1 cellular context compared by ENCODE assay signal in the genomic region with DNA sequence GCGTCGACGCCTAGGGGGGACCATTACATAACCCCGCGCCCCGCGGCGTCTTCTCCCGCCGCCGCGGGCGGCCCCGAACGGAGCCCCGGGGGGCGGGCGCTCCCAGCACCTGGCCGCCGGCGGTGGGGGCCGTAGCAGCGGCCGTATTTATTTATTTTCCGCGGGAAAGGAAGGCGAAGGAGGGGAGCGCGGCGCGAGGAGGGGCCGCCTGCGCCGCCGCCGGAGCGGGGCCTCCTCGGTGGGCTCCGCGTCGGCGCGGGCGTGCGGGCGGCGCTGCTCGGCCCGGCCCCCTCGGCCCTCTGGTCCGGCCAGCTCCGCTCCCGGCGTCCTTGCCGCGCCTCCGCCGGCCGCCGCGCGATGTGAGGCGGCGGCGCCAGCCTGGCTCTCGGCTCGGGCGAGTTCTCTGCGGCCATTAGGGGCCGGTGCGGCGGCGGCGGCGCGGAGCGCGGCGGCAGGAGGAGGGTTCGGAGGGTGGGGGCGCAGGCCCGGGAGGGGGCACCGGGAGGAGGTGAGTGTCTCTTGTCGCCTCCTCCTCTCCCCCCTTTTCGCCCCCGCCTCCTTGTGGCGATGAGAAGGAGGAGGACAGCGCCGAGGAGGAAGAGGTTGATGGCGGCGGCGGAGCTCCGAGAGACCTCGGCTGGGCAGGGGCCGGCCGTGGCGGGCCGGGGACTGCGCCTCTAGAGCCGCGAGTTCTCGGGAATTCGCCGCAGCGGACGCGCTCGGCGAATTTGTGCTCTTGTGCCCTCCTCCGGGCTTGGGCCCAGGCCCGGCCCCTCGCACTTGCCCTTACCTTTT.
A peak's percentile ranks its signal among the peaks of the same experiment; 100 is the strongest.
TF ChIP-seq lines count a peak whose summit lies in the region.

A gene (plus strand): TSS at position 570 of the 795 bp plus-strand sequence. CDS start 413 bp downstream, outside the sequence.

TF ChIP-seq in HepG2, 621 proteins besides CTCF, POLR2A, EP300 and RAD21 (continued from another document):
- TF ChIP-seq ZNF781 (CRISPR knock-in tag; IDR thresholded peaks at IDR 0.05; ENCODE audit: borderline replicate concordance, not compliant biosample characterization): no peak
- TF ChIP-seq MATR3 (CRISPR knock-in tag; IDR thresholded peaks at IDR 0.05): no peak
- no peak for TF ChIP-seq ZNF567 (CRISPR knock-in tag; IDR thresholded peaks at IDR 0.05; ENCODE audit: borderline replicate concordance)
- no peak for TF ChIP-seq PAX8 (CRISPR knock-in tag; IDR thresholded peaks at IDR 0.05; ENCODE audit: borderline replicate concordance)
- TF ChIP-seq, protein P1, sequence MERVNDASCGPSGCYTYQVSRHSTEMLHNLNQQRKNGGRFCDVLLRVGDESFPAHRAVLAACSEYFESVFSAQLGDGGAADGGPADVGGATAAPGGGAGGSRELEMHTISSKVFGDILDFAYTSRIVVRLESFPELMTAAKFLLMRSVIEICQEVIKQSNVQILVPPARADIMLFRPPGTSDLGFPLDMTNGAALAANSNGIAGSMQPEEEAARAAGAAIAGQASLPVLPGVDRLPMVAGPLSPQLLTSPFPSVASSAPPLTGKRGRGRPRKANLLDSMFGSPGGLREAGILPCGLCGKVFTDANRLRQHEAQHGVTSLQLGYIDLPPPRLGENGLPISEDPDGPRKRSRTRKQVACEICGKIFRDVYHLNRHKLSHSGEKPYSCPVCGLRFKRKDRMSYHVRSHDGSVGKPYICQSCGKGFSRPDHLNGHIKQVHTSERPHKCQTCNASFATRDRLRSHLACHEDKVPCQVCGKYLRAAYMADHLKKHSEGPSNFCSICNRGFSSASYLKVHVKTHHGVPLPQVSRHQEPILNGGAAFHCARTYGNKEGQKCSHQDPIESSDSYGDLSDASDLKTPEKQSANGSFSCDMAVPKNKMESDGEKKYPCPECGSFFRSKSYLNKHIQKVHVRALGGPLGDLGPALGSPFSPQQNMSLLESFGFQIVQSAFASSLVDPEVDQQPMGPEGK (CRISPR knock-in tag; IDR thresholded peaks at IDR 0.05): peak; percentile 93
- no peak for TF ChIP-seq ZNF30 (CRISPR knock-in tag; IDR thresholded peaks at IDR 0.05)
- peak; percentile 18; the same call in 1 of the 2 replicates for TF ChIP-seq ISL2 (CRISPR knock-in tag; IDR thresholded peaks at IDR 0.05)
- TF ChIP-seq EEA1 (CRISPR knock-in tag; IDR thresholded peaks at IDR 0.05; ENCODE audit: borderline replicate concordance): no peak
- peak; percentile 4; the same call in 1 of the 2 replicates for TF ChIP-seq PHF21A (CRISPR knock-in tag; IDR thresholded peaks at IDR 0.05)
- no peak for TF ChIP-seq SALL2 (CRISPR knock-in tag; IDR thresholded peaks at IDR 0.05)
- TF ChIP-seq YEATS4 (CRISPR knock-in tag; IDR thresholded peaks at IDR 0.05; ENCODE audit: borderline replicate concordance): no peak; the same call in 1 of the 2 replicates
- no peak for TF ChIP-seq ZIK1 (CRISPR knock-in tag; IDR thresholded peaks at IDR 0.05; ENCODE audit: borderline replicate concordance, low read depth)
- TF ChIP-seq ELF1 (CRISPR knock-in tag; IDR thresholded peaks at IDR 0.05): no peak
- TF ChIP-seq, protein P2, sequence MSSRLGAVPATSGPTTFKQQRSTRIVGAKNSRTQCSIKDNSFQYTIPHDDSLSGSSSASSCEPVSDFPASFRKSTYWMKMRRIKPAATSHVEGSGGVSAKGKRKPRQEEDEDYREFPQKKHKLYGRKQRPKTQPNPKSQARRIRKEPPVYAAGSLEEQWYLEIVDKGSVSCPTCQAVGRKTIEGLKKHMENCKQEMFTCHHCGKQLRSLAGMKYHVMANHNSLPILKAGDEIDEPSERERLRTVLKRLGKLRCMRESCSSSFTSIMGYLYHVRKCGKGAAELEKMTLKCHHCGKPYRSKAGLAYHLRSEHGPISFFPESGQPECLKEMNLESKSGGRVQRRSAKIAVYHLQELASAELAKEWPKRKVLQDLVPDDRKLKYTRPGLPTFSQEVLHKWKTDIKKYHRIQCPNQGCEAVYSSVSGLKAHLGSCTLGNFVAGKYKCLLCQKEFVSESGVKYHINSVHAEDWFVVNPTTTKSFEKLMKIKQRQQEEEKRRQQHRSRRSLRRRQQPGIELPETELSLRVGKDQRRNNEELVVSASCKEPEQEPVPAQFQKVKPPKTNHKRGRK (CRISPR knock-in tag; IDR thresholded peaks at IDR 0.05): no peak
- TF ChIP-seq SIX1 (CRISPR knock-in tag; IDR thresholded peaks at IDR 0.05; ENCODE audit: borderline replicate concordance): no peak
- TF ChIP-seq RBFOX2 (IDR thresholded peaks at IDR 0.05; ENCODE audit: low read depth, low read length): peak; percentile 80
- no peak for TF ChIP-seq ZNF496 (CRISPR knock-in tag; IDR thresholded peaks at IDR 0.05; ENCODE audit: insufficient replicate concordance)
- TF ChIP-seq KMT2B (CRISPR knock-in tag; IDR thresholded peaks at IDR 0.05): no peak
- TF ChIP-seq RXRA (CRISPR knock-in tag; IDR thresholded peaks at IDR 0.05): no peak
- no peak for TF ChIP-seq NR3C1 (CRISPR knock-in tag; IDR thresholded peaks at IDR 0.05)
- TF ChIP-seq TGIF2 (CRISPR knock-in tag; IDR thresholded peaks at IDR 0.05): no peak
- TF ChIP-seq SRSF1 (optimal IDR thresholded peaks at IDR 0.05; ENCODE audit: low read depth, low read length): no peak
- TF ChIP-seq, protein P3, sequence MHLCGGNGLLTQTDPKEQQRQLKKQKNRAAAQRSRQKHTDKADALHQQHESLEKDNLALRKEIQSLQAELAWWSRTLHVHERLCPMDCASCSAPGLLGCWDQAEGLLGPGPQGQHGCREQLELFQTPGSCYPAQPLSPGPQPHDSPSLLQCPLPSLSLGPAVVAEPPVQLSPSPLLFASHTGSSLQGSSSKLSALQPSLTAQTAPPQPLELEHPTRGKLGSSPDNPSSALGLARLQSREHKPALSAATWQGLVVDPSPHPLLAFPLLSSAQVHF (CRISPR knock-in tag; IDR thresholded peaks at IDR 0.05): no peak
- no peak for TF ChIP-seq KLF11 (CRISPR knock-in tag; IDR thresholded peaks at IDR 0.05)
- TF ChIP-seq ZKSCAN5 (CRISPR knock-in tag; IDR thresholded peaks at IDR 0.05): peak; percentile 82; the same call in 1 of the 2 replicates
- TF ChIP-seq, protein P4, sequence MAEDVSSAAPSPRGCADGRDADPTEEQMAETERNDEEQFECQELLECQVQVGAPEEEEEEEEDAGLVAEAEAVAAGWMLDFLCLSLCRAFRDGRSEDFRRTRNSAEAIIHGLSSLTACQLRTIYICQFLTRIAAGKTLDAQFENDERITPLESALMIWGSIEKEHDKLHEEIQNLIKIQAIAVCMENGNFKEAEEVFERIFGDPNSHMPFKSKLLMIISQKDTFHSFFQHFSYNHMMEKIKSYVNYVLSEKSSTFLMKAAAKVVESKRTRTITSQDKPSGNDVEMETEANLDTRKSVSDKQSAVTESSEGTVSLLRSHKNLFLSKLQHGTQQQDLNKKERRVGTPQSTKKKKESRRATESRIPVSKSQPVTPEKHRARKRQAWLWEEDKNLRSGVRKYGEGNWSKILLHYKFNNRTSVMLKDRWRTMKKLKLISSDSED (CRISPR knock-in tag; IDR thresholded peaks at IDR 0.05): no peak
- TF ChIP-seq GTF3A (CRISPR knock-in tag; conservative IDR thresholded peaks at IDR 0.05): no peak
- TF ChIP-seq SRY (CRISPR knock-in tag; IDR thresholded peaks at IDR 0.05): no peak
- TF ChIP-seq ZNF263 (CRISPR knock-in tag; IDR thresholded peaks at IDR 0.05): 0 out of 2 replicates have a peak, but pooled peaks have one; percentile 29
- TF ChIP-seq GZF1 (CRISPR knock-in tag; IDR thresholded peaks at IDR 0.05): no peak
- TF ChIP-seq ZNF598 (CRISPR knock-in tag; IDR thresholded peaks at IDR 0.05; ENCODE audit: borderline replicate concordance): no peak
- TF ChIP-seq ATAD3A (CRISPR knock-in tag; IDR thresholded peaks at IDR 0.05): no peak
- TF ChIP-seq, protein P5, sequence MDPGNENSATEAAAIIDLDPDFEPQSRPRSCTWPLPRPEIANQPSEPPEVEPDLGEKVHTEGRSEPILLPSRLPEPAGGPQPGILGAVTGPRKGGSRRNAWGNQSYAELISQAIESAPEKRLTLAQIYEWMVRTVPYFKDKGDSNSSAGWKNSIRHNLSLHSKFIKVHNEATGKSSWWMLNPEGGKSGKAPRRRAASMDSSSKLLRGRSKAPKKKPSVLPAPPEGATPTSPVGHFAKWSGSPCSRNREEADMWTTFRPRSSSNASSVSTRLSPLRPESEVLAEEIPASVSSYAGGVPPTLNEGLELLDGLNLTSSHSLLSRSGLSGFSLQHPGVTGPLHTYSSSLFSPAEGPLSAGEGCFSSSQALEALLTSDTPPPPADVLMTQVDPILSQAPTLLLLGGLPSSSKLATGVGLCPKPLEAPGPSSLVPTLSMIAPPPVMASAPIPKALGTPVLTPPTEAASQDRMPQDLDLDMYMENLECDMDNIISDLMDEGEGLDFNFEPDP (CRISPR knock-in tag; conservative IDR thresholded peaks at IDR 0.05): no peak
- peak; percentile 69 for TF ChIP-seq HNRNPLL (IDR thresholded peaks at IDR 0.05; ENCODE audit: low read depth, low read length, poor library complexity, severe bottlenecking)
